In the genomic region with DNA sequence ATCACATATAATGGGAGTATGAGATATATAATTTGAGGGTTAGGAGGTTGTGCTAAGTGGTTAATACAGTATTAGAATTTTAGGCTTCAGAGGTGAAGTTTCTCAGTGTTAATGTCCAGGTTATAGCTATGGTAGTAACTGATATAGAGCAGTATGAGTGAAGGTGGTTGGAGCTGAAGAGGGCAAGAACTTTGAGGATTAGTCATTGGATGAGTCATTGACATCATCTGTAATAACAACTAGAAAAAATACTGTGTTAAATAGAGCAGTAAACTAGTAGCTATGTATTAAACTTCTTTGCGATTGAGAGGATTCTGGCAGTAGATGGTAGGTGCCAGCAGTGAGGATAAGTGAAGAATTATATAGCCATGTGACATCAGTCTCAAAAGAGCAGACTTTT, we compare ENCODE assay signal across 11 cellular contexts. TPM values are rescaled to one million over a fixed set of nuclear protein-coding genes. Genes with fewer than 3 reads are reported as not detected.
DNase-seq lines count a peak whose midpoint lies in the region; ATAC-seq, FAIRE-seq and TF ChIP-seq lines count a peak whose summit lies in the region.
"Had no signal": no experiment of that assay in that cellular context is flagged by ENCODE, and none has a peak within 500 bp of the region (broad histone marks: within the 10 kb centered on the region; RNA-seq: fewer than 3 reads in every experiment).

No MANE protein-coding gene starts in this region.

- no peaks in the 10 kb centered on the region for H3K9me1 ChIP-seq in endothelial cell of umbilical vein (replicated peaks; ENCODE audit: control insufficient read depth, extremely low read depth, insufficient read depth, low read length)

- POLR2A ChIA-PET in endothelial cell of umbilical vein (lab: Charles Lee): no interaction called here

- peak; percentile 60 for FAIRE-seq in endothelial cell of umbilical vein (lab: Jason Lieb, UNC)

- no peak for TF ChIP-seq POLR2A in endothelial cell of umbilical vein (IDR thresholded peaks at IDR 0.05; ENCODE audit: low read depth, low read length)

- H3K9ac ChIP-seq in endothelial cell of umbilical vein (replicated peaks; ENCODE audit: extremely low read depth, insufficient read depth, low read length): no peak overlapping the region

- TF ChIP-seq CTCF in endothelial cell of umbilical vein (IDR thresholded peaks at IDR 0.05; ENCODE audit: extremely low read depth in 1 of 2, insufficient read depth in 1 of 2, low read depth in 1 of 2, low read length in 2 of 2) (no peak), progenitor cell of endocrine pancreas (IDR thresholded peaks at IDR 0.05; ENCODE audit: unreplicated experiment) (no peak)

- no peak for ATAC-seq in GM19395 (IDR thresholded peaks at IDR 0.05; ENCODE audit: unreplicated experiment)

- no peak overlapping the region for H3K4me3 ChIP-seq in endothelial cell of umbilical vein (replicated peaks in 1 of 3; ENCODE audit: insufficient read depth in 1 of 3, low read depth in 1 of 3, low read length in 3 of 3)
- H3K4me3 ChIP-seq: heart right ventricle, smooth muscle cell had no signal

- BruUV-seq in endothelial cell of umbilical vein (replicated peaks; lab: Mats Ljungman, UMichigan): no TSS peak

- H3K27ac ChIP-seq in endothelial cell of umbilical vein (ENCODE audit: insufficient read depth, low read depth, low read length): peak overlapping the region; percentile 4
- H3K27ac ChIP-seq: heart right ventricle had no signal

- H3K36me3 ChIP-seq in endothelial cell of umbilical vein (ENCODE audit: control insufficient read depth in 2 of 2, extremely low read depth in 1 of 2, insufficient read depth in 2 of 2, low read length in 2 of 2): peaks cover 0 to 5% of the 10 kb centered on the region in 2 experiments

- H3K4me2 ChIP-seq in endothelial cell of umbilical vein (ENCODE audit: insufficient read depth, low read length): peak overlapping the region; percentile 26
- H3K4me2 ChIP-seq: smooth muscle cell had no signal

- DNase-seq in GM04504 (ENCODE audit: low read depth) (peak; percentile 37), OCI-M1 (lab: John Stamatoyannopoulos, UW) (peak; percentile 3), endothelial cell of umbilical vein (ENCODE audit: low read depth, low spot score) (peak; percentile 77), progenitor cell of endocrine pancreas (ENCODE audit: low spot score, unreplicated experiment) (no peak), Kasumi-1 (lab: John Stamatoyannopoulos, UW) (no peak), DMS 273 treated with DMSO at 0.1 percent for 48 hours (lab: John Stamatoyannopoulos, UW) (no peak)
- DNase-seq in stimulated activated naive CD4-positive, alpha-beta T cell treated with Interleukin-2 at 50 U/mL for 16 hours (lab: John Stamatoyannopoulos, UW): no peak
- DNase-seq: activated CD8-positive, alpha-beta memory T cell treated with anti-CD3 and anti-CD28 coated beads, Interleukin-2, amount 50 U/mL, for 48 hours; heart right ventricle had no signal

- dilution Hi-C loops in endothelial cell of umbilical vein (cut with MboI; ENCODE audit: extremely low pct_ligation_motif_present, low sequenced_read_pairs): no loop called here

- no peaks in the 10 kb centered on the region for H3K4me1 Mint-ChIP-seq in progenitor cell of endocrine pancreas (ENCODE audit: low read depth)

- H3K4me1 ChIP-seq in endothelial cell of umbilical vein (ENCODE audit: control insufficient read depth, extremely low read depth, insufficient read depth, low read length): peaks cover 12% of the 10 kb centered on the region

- H3K36me3 Mint-ChIP-seq in progenitor cell of endocrine pancreas (ENCODE audit: insufficient read depth): peaks cover 16% of the 10 kb centered on the region

- no peaks in the 10 kb centered on the region for H3K27me3 Mint-ChIP-seq in progenitor cell of endocrine pancreas

- CTCF ChIA-PET in endothelial cell of umbilical vein (lab: Charles Lee): interaction anchor here (0.6 to 2.5 kb wide), 8 partner anchors 8 to 585 kb away, joined by 3 to 39 read pairs (median 4); a partner anchor contains a TSS

- H3K79me2 ChIP-seq in endothelial cell of umbilical vein (ENCODE audit: control insufficient read depth, insufficient read depth, low read length): peaks cover 9% of the 10 kb centered on the region

- intact Hi-C loops in endothelial cell of umbilical vein (cut with micrococcal nuclease): loop anchor here (2.0 kb wide), 1 partner anchor 63 kb away; a partner anchor contains a TSS

- H4K20me1 ChIP-seq in endothelial cell of umbilical vein (replicated peaks; ENCODE audit: control insufficient read depth, extremely low read depth, insufficient read depth, low read length): no peaks in the 10 kb centered on the region

- no peaks in the 10 kb centered on the region for H3K9me3 Mint-ChIP-seq in progenitor cell of endocrine pancreas (ENCODE audit: low read depth)

- H3K27me3 ChIP-seq in endothelial cell of umbilical vein (ENCODE audit: control insufficient read depth in 2 of 2, insufficient read depth in 2 of 2, low read length in 2 of 2): no peaks in the 10 kb centered on the region
- H3K27me3 ChIP-seq: heart right ventricle had no signal

- peak overlapping the region; percentile 19 for H3K27ac Mint-ChIP-seq in progenitor cell of endocrine pancreas

- no peak overlapping the region for H2AFZ ChIP-seq in endothelial cell of umbilical vein (ENCODE audit: low read depth, low read length)

- H3K4me3 Mint-ChIP-seq in progenitor cell of endocrine pancreas (ENCODE audit: low read depth): no peak overlapping the region

- no peaks in the 10 kb centered on the region for H3K9me3 ChIP-seq in endothelial cell of umbilical vein (replicated peaks; ENCODE audit: control insufficient read depth, insufficient read depth, low read length)
- H3K9me3 ChIP-seq: heart right ventricle had no signal

TF ChIP-seq in endothelial cell of umbilical vein, 7 proteins besides CTCF, POLR2A, EP300 and RAD21:
- TF ChIP-seq POLR2AphosphoS5 (IDR thresholded peaks at IDR 0.05; ENCODE audit: insufficient read depth, low read depth, low read length): no peak
- TF ChIP-seq JUN (IDR thresholded peaks at IDR 0.05; ENCODE audit: borderline replicate concordance, insufficient read depth, insufficient read length, low read depth): peak; percentile 96
- TF ChIP-seq FOS (IDR thresholded peaks at IDR 0.05; ENCODE audit: borderline replicate concordance, insufficient read depth, low read length): peak; percentile 91

RNA-seq across cellular contexts. Expression of a gene that starts 47.5 kb away (rescaled TPM):
- total RNA-seq in endothelial cell of umbilical vein (132 and 150 TPM in 2 replicates), progenitor cell of endocrine pancreas (75.8 and 81.7 TPM in 2 replicates)
- polyA plus RNA-seq in endothelial cell of umbilical vein: 28.3 and 35.4 TPM in 2 replicates
- polyA plus RNA-seq in endothelial cell of umbilical vein (2011; cell fraction: cytosol; rRNA removed): 68.1 and 71.9 TPM in 2 replicates
- 46.4 and 64.5 TPM in 2 replicates for polyA plus RNA-seq in endothelial cell of umbilical vein (2011; cell fraction: nucleus; rRNA removed)
- 87.7 and 139 TPM in 2 replicates for polyA plus RNA-seq in endothelial cell of umbilical vein (2012)
- polyA minus RNA-seq in endothelial cell of umbilical vein: 52.2 and 63.8 TPM in 2 replicates
- polyA minus RNA-seq in endothelial cell of umbilical vein (2011; cell fraction: cytosol; rRNA and poly(A)+ RNA removed): 66.8 TPM
- polyA minus RNA-seq in endothelial cell of umbilical vein (2011; cell fraction: nucleus; rRNA and poly(A)+ RNA removed): 28.2 and 47.8 TPM in 2 replicates

Comparison
In these comparisons a context has a peak if more than half of its experiments do, and no peak if none do; other contexts are left out.
1. DNase-seq: peak in GM04504 (single experiment), OCI-M1 (single experiment) and endothelial cell of umbilical vein (single experiment); none in progenitor cell of endocrine pancreas (single experiment), stimulated activated naive CD4-positive, alpha-beta T cell treated with Interleukin-2 at 50 U/mL for 16 hours (single experiment), Kasumi-1 (0 of 2) and DMS 273 treated with DMSO at 0.1 percent for 48 hours (single experiment).